1 cellular context compared by ENCODE assay signal in the genomic region with DNA sequence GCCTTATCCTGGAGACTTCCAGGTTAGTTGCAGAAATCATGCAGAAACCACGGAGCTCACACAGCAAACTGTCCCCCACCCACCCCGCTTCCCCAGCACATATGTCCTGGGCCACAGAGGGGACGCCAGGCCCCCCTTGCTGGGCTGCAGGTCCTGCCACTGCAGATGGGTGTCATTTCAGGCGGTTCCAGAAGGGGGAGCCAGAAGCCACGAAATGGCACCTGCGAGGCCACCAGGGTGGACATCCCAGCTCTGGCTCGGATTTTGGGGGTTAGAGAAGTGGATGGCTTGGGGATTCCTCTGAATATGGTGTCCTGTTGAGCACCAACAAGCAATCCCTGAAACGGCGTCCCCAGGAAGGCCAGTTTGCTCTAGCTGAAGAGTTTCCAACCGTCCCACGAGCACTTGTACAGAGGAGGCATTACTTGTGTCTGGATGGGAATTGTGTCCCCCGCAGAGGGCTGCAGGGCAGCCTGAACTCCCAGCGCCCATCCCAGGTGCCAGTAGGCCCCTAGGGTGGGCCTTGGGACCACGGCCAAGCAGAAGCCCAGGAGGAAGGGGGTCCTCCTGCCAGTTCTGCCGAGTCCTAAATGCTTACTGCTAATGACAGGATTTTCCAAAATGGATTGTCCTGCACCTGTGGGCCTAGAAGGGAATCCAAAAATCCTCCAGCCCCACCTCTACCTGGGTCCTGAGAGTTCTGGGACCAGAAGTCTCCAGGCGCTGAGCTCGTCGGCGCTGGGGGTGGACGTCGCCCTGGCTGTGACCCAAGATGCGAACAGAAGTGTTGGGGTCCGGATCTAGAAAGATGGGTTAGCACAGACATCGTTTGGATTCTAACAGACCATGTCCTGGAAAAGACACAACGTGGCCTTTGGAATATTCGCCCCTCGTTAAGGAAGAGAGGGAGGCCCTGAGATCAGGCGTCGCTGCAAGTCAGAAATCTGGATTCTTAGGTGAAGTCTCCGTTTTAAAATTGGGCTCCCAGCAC.
TF ChIP-seq lines count a peak whose summit lies in the region.

No MANE protein-coding gene starts in this region.

TF ChIP-seq in GM12878, 131 proteins besides CTCF, POLR2A, EP300 and RAD21 (continued from another document):
- no peak for TF ChIP-seq E4F1 (IDR thresholded peaks at IDR 0.05; ENCODE audit: borderline replicate concordance, partially characterized antibody)
- TF ChIP-seq SMAD1 (IDR thresholded peaks at IDR 0.05; ENCODE audit: low read depth, partially characterized antibody): no peak
- no peak for TF ChIP-seq SIX5 (IDR thresholded peaks at IDR 0.05; ENCODE audit: low read depth, low read length, severe bottlenecking)
- no peak for TF ChIP-seq NFIC (IDR thresholded peaks at IDR 0.05; ENCODE audit: low read depth, low read length)
- no peak for TF ChIP-seq TCF12 (IDR thresholded peaks at IDR 0.05; ENCODE audit: low read depth, low read length)
- no peak for TF ChIP-seq CHD4 (IDR thresholded peaks at IDR 0.05)
- no peak for TF ChIP-seq HDAC2 (IDR thresholded peaks at IDR 0.05)
- no peak for TF ChIP-seq BHLHE40 (IDR thresholded peaks at IDR 0.05; ENCODE audit: borderline replicate concordance in 1 of 2, low read depth in 2 of 2, low read length in 1 of 2)
- TF ChIP-seq NKRF (conservative IDR thresholded peaks at IDR 0.05): no peak
- TF ChIP-seq, protein P1, sequence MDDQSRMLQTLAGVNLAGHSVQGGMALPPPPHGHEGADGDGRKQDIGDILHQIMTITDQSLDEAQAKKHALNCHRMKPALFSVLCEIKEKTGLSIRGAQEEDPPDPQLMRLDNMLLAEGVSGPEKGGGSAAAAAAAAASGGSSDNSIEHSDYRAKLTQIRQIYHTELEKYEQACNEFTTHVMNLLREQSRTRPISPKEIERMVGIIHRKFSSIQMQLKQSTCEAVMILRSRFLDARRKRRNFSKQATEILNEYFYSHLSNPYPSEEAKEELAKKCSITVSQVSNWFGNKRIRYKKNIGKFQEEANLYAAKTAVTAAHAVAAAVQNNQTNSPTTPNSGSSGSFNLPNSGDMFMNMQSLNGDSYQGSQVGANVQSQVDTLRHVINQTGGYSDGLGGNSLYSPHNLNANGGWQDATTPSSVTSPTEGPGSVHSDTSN (IDR thresholded peaks at IDR 0.05; ENCODE audit: insufficient replicate concordance, low read depth, low read length): no peak
- TF ChIP-seq MTA3 (IDR thresholded peaks at IDR 0.05; ENCODE audit: borderline replicate concordance, low read length): no peak
- no peak for TF ChIP-seq MYC (IDR thresholded peaks at IDR 0.05; ENCODE audit: insufficient read depth, insufficient read length, insufficient replicate concordance, low read length, severe bottlenecking)
- no peak for TF ChIP-seq GATAD2B (conservative IDR thresholded peaks at IDR 0.05; ENCODE audit: low read depth)
- no peak for TF ChIP-seq EED (IDR thresholded peaks at IDR 0.05; ENCODE audit: low read depth)
- no peak for TF ChIP-seq CEBPB (IDR thresholded peaks at IDR 0.05; ENCODE audit: borderline replicate concordance in 1 of 2, low read depth in 2 of 2, low read length in 2 of 2)
- TF ChIP-seq SMC3 (IDR thresholded peaks at IDR 0.05; ENCODE audit: borderline replicate concordance, low read length): peak; percentile 93
- no peak for TF ChIP-seq HCFC1 (IDR thresholded peaks at IDR 0.05; ENCODE audit: low read length)
- no peak for TF ChIP-seq PML (IDR thresholded peaks at IDR 0.05; ENCODE audit: low read length)
- TF ChIP-seq RUNX3 (IDR thresholded peaks at IDR 0.05; ENCODE audit: low read length): peak; percentile 33
- no peak for TF ChIP-seq STAT1 (conservative IDR thresholded peaks at IDR 0.05)
- no peak for TF ChIP-seq CBX3 (IDR thresholded peaks at IDR 0.05; ENCODE audit: borderline replicate concordance, low read depth)
- no peak for TF ChIP-seq MYB (IDR thresholded peaks at IDR 0.05; ENCODE audit: borderline replicate concordance, low read depth, low read length)
- TF ChIP-seq KAT2A (conservative IDR thresholded peaks at IDR 0.05; ENCODE audit: control insufficient read depth, low read depth, low read length): no peak
- TF ChIP-seq YY1 (IDR thresholded peaks at IDR 0.05; ENCODE audit: low read depth, low read length): 0 out of 2 replicates have a peak, but pooled peaks have one; percentile 37
- no peak for TF ChIP-seq MEF2B (IDR thresholded peaks at IDR 0.05; ENCODE audit: partially characterized antibody, poor library complexity, severe bottlenecking)
- TF ChIP-seq MLLT1 (IDR thresholded peaks at IDR 0.05): no peak
- TF ChIP-seq FOXK2 (IDR thresholded peaks at IDR 0.05): no peak
- TF ChIP-seq RB1 (IDR thresholded peaks at IDR 0.05; ENCODE audit: borderline replicate concordance): 0 out of 2 replicates have a peak, but pooled peaks have one; percentile 29
